ENCODE assay signal across 11 cellular contexts in genomic region chr2:218256612-218257350, GRCh38. TPM values are rescaled to one million over a fixed set of nuclear protein-coding genes. Genes with fewer than 3 reads are reported as not detected.
A peak's percentile ranks its signal among the peaks of the same experiment; 100 is the strongest.
DNase-seq lines count a peak whose midpoint lies in the region; ATAC-seq and TF ChIP-seq lines count a peak whose summit lies in the region.
"Had no signal": no experiment of that assay in that cellular context is flagged by ENCODE, and none has a peak within 500 bp of the region (broad histone marks: within the 10 kb centered on the region; RNA-seq: fewer than 3 reads in every experiment).

No MANE protein-coding gene starts in this region.

- H3K4me1 Mint-ChIP-seq in CD8-positive, alpha-beta T cell (ENCODE audit: low read depth), result peaks cover 26% of the 10 kb centered on the region
- peaks cover 31% of the 10 kb centered on the region for H3K4me1 Mint-ChIP-seq in activated CD8-positive, alpha-beta T cell treated with anti-CD3 and anti-CD28 coated beads for 36 hours (ENCODE audit: low read depth)
- H3K4me1 Mint-ChIP-seq in naive thymus-derived CD8-positive, alpha-beta T cell, result peaks cover 13 to 35% (median 25%) of the 10 kb centered on the region in 4 donors

- intact Hi-C loops in CD8-positive, alpha-beta T cell (cut with DNase I, micrococcal nuclease), result loop anchor here (1.0 to 5.0 kb wide), 2 partner anchors 34 to 70 kb away; no protein-coding TSS in a partner anchor
- intact Hi-C loops in activated CD8-positive, alpha-beta T cell treated with anti-CD3 and anti-CD28 coated beads for 36 hours (cut with micrococcal nuclease), result loop anchor here (5.0 kb wide), 2 partner anchors 34 to 69 kb away; no protein-coding TSS in a partner anchor

- H3K4me3 ChIP-seq in CD8-positive, alpha-beta T cell (ENCODE audit: low read depth, low read length), result no peak overlapping the region
- H3K4me3 ChIP-seq: cardiac muscle cell, SJCRH30 had no signal

- no peak overlapping the region for H3K4me3 Mint-ChIP-seq in CD8-positive, alpha-beta T cell
- no peak overlapping the region for H3K4me3 Mint-ChIP-seq in activated CD8-positive, alpha-beta T cell treated with anti-CD3 and anti-CD28 coated beads for 36 hours
- peak overlapping the region in 1 of 10 donors; percentile 67 for H3K4me3 Mint-ChIP-seq in naive thymus-derived CD8-positive, alpha-beta T cell
- H3K4me3 Mint-ChIP-seq: neural crest cell had no signal

- POLR2A ChIA-PET in CD8-positive, alpha-beta T cell (lab: Charles Lee), result interaction anchor here (0.6 to 1.0 kb wide), 2 partner anchors 12 to 28 kb away, joined by 3 read pairs; no protein-coding TSS in a partner anchor
- POLR2A ChIA-PET in activated CD8-positive, alpha-beta T cell treated with anti-CD3 and anti-CD28 coated beads for 36 hours (lab: Charles Lee), result interaction anchor here (0.8 to 1.9 kb wide), 9 partner anchors 9 to 89 kb away, joined by 3 to 6 read pairs (median 4); partner anchors contain the start of genes AAMP and PNKD
- POLR2A ChIA-PET in naive thymus-derived CD8-positive, alpha-beta T cell (lab: Charles Lee), result interaction anchor here (0.6 to 2.8 kb wide), 4 partner anchors 10 to 49 kb away, joined by 3 to 9 read pairs (median 4); partner anchors contain the start of gene ARPC2

- H3K27me3 Mint-ChIP-seq in CD8-positive, alpha-beta T cell (ENCODE audit: low read depth), result no peaks in the 10 kb centered on the region
- no peaks in the 10 kb centered on the region for H3K27me3 Mint-ChIP-seq in activated CD8-positive, alpha-beta T cell treated with anti-CD3 and anti-CD28 coated beads for 36 hours
- no peaks in the 10 kb centered on the region for H3K27me3 Mint-ChIP-seq in naive thymus-derived CD8-positive, alpha-beta T cell

- peaks cover 9% of the 10 kb centered on the region for H3K4me1 ChIP-seq in CD8-positive, alpha-beta T cell (ENCODE audit: insufficient read depth, low read length)

- CTCF ChIA-PET in CD8-positive, alpha-beta T cell (lab: Charles Lee), result interaction anchor here (0.7 to 3.3 kb wide), 20 partner anchors 9 to 94 kb away, joined by 3 to 16 read pairs (median 4); partner anchors contain the start of genes AAMP, CXCR1 and PNKD
- CTCF ChIA-PET in activated CD8-positive, alpha-beta T cell treated with anti-CD3 and anti-CD28 coated beads for 36 hours (lab: Charles Lee), result interaction anchor here (0.6 to 4.7 kb wide), 29 partner anchors 9 to 391 kb away, joined by 3 to 41 read pairs (median 4); partner anchors contain the start of genes AAMP, ARPC2 and PNKD

- no peaks in the 10 kb centered on the region for H3K9me3 ChIP-seq in CD8-positive, alpha-beta T cell (ENCODE audit: low read length)
- H3K9me3 ChIP-seq: SJCRH30 had no signal

- H3K36me3 ChIP-seq in CD8-positive, alpha-beta T cell (ENCODE audit: insufficient read depth, low read length), result peaks cover 40% of the 10 kb centered on the region

- no peak for TF ChIP-seq CTCF in CD8-positive, alpha-beta T cell (IDR thresholded peaks at IDR 0.05)
- no peak for TF ChIP-seq CTCF in activated CD8-positive, alpha-beta T cell treated with anti-CD3 and anti-CD28 coated beads for 36 hours (IDR thresholded peaks at IDR 0.05)
- TF ChIP-seq CTCF in GM20000 (IDR thresholded peaks at IDR 0.05; ENCODE audit: extremely low read depth, missing control alignments), result no peak

- ATAC-seq in CD8-positive, alpha-beta T cell, result no peak
- ATAC-seq in GM19395 (IDR thresholded peaks at IDR 0.05; ENCODE audit: unreplicated experiment) (peak; percentile 1), HG03159 (IDR thresholded peaks at IDR 0.05; ENCODE audit: unreplicated experiment) (no peak)
- no peak for ATAC-seq in activated CD8-positive, alpha-beta T cell treated with anti-CD3 and anti-CD28 coated beads for 36 hours
- ATAC-seq in naive thymus-derived CD8-positive, alpha-beta T cell, result peak; percentile 5 to 7

- no peak for DNase-seq in CD8-positive, alpha-beta T cell
- no peak for DNase-seq in activated CD8-positive, alpha-beta T cell treated with anti-CD3 and anti-CD28 coated beads for 36 hours
- DNase-seq in naive thymus-derived CD8-positive, alpha-beta T cell, result no peak
- DNase-seq in GM20000 (ENCODE audit: low spot score) (no peak), dermis blood vessel endothelial cell (no peak)
- DNase-seq in stimulated activated CD4-positive, alpha-beta T cell treated with anti-CD3 and anti-CD28 coated beads, Interleukin-15, amount 100 ng/mL, for 24 hours, result no peak

- H3K9me3 Mint-ChIP-seq in CD8-positive, alpha-beta T cell, result no peaks in the 10 kb centered on the region
- no peaks in the 10 kb centered on the region for H3K9me3 Mint-ChIP-seq in activated CD8-positive, alpha-beta T cell treated with anti-CD3 and anti-CD28 coated beads for 36 hours
- no peaks in the 10 kb centered on the region for H3K9me3 Mint-ChIP-seq in naive thymus-derived CD8-positive, alpha-beta T cell
- H3K9me3 Mint-ChIP-seq: neural crest cell had no signal

- no peaks in the 10 kb centered on the region for H3K27me3 ChIP-seq in CD8-positive, alpha-beta T cell (ENCODE audit: insufficient read depth, low read length)
- H3K27me3 ChIP-seq: cardiac muscle cell, SJCRH30 had no signal

- peak overlapping the region; percentile 80 for H3K27ac Mint-ChIP-seq in CD8-positive, alpha-beta T cell
- peak overlapping the region; percentile 87 for H3K27ac Mint-ChIP-seq in activated CD8-positive, alpha-beta T cell treated with anti-CD3 and anti-CD28 coated beads for 36 hours
- H3K27ac Mint-ChIP-seq in naive thymus-derived CD8-positive, alpha-beta T cell, result peak overlapping the region; percentile 14 to 95 (median 92)

- H3K36me3 Mint-ChIP-seq in CD8-positive, alpha-beta T cell, result peaks cover 51% of the 10 kb centered on the region
- H3K36me3 Mint-ChIP-seq in activated CD8-positive, alpha-beta T cell treated with anti-CD3 and anti-CD28 coated beads for 36 hours (ENCODE audit: low read depth), result peaks cover 32% of the 10 kb centered on the region
- peaks cover 0 to 50% (median 4%) of the 10 kb centered on the region in 3 donors for H3K36me3 Mint-ChIP-seq in naive thymus-derived CD8-positive, alpha-beta T cell

- H3K27ac ChIP-seq in CD8-positive, alpha-beta T cell (ENCODE audit: low read depth, low read length), result no peak overlapping the region
- H3K27ac ChIP-seq: cardiac muscle cell, SJCRH30 had no signal

RNA-seq across cellular contexts. Expression of gene GPBAR1, which starts 4.0 kb away (rescaled TPM):
- 1 to 10 TPM; 2.2 to 2.5 TPM for total RNA-seq in CD8-positive, alpha-beta T cell
- under 1 TPM; 0.16 to 0.45 TPM for total RNA-seq in activated CD8-positive, alpha-beta T cell treated with anti-CD3 and anti-CD28 coated beads for 36 hours
- 1 to 10 TPM; 1.1 to 1.4 TPM for total RNA-seq in naive thymus-derived CD8-positive, alpha-beta T cell
- polyA plus RNA-seq in naive thymus-derived CD8-positive, alpha-beta T cell, result under 1 TPM; 0.14 to 0.41 (median 0.28) TPM
- not detected in 2 replicates for total RNA-seq in dermis blood vessel endothelial cell

RNA-seq across cellular contexts. Expression of gene AAMP, which starts 13.2 kb away (rescaled TPM):
- total RNA-seq in CD8-positive, alpha-beta T cell, result 10 to 100 TPM; 44.7 to 50.4 TPM
- 10 to 100 TPM; 75.8 to 82.8 TPM for total RNA-seq in activated CD8-positive, alpha-beta T cell treated with anti-CD3 and anti-CD28 coated beads for 36 hours
- 10 to 100 TPM; 57.0 to 61.6 TPM for total RNA-seq in naive thymus-derived CD8-positive, alpha-beta T cell
- 10 to 100 TPM; 77.0 to 93.6 (median 89.7) TPM for polyA plus RNA-seq in naive thymus-derived CD8-positive, alpha-beta T cell
- 162 and 185 TPM in 2 replicates for total RNA-seq in dermis blood vessel endothelial cell

RNA-seq across cellular contexts. Expression of gene PNKD, which starts 13.5 kb away (rescaled TPM):
- 1 to 10 TPM; 7.1 to 7.2 TPM for total RNA-seq in CD8-positive, alpha-beta T cell
- 10 to 100 TPM; 19.8 to 24.4 TPM for total RNA-seq in activated CD8-positive, alpha-beta T cell treated with anti-CD3 and anti-CD28 coated beads for 36 hours
- total RNA-seq in naive thymus-derived CD8-positive, alpha-beta T cell, result 10 to 100 TPM; 33.6 to 40.5 TPM
- 100 to 1,000 TPM; 108 to 119 (median 109) TPM for polyA plus RNA-seq in naive thymus-derived CD8-positive, alpha-beta T cell
- total RNA-seq in dermis blood vessel endothelial cell, result 26.5 and 50.2 TPM in 2 replicates

RNA-seq across cellular contexts. Expression of gene TMBIM1, which starts 35.5 kb away (rescaled TPM):
- total RNA-seq in CD8-positive, alpha-beta T cell, result 10 to 100 TPM; 80.8 to 86.7 TPM
- total RNA-seq in activated CD8-positive, alpha-beta T cell treated with anti-CD3 and anti-CD28 coated beads for 36 hours, result 10 to 100 TPM; 53.5 to 57.9 TPM
- 100 to 1,000 TPM in 1 of 2 experiments, 10 to 100 TPM in 1; 95.1 to 100 TPM for total RNA-seq in naive thymus-derived CD8-positive, alpha-beta T cell
- 100 to 1,000 TPM in 1 of 3 donors, 10 to 100 TPM in 2; 75.8 to 114 (median 80.3) TPM for polyA plus RNA-seq in naive thymus-derived CD8-positive, alpha-beta T cell
- 134 and 157 TPM in 2 replicates for total RNA-seq in dermis blood vessel endothelial cell

RNA-seq across cellular contexts. Expression of gene ARPC2, which starts 39.8 kb away (rescaled TPM):
- 100 to 1,000 TPM; 521 to 547 TPM for total RNA-seq in CD8-positive, alpha-beta T cell
- total RNA-seq in activated CD8-positive, alpha-beta T cell treated with anti-CD3 and anti-CD28 coated beads for 36 hours, result 100 to 1,000 TPM; 636 to 644 TPM
- 100 to 1,000 TPM; 425 to 448 TPM for total RNA-seq in naive thymus-derived CD8-positive, alpha-beta T cell
- polyA plus RNA-seq in naive thymus-derived CD8-positive, alpha-beta T cell, result 100 to 1,000 TPM; 690 to 865 (median 728) TPM
- 278 and 352 TPM in 2 replicates for total RNA-seq in dermis blood vessel endothelial cell

Comparison
In these comparisons a context has a peak if more than half of its experiments do, and no peak if none do; other contexts are left out.
1. ATAC-seq: peak in GM19395 (single experiment) and naive thymus-derived CD8-positive, alpha-beta T cell (2 of 2); none in CD8-positive, alpha-beta T cell (single experiment), activated CD8-positive, alpha-beta T cell treated with anti-CD3 and anti-CD28 coated beads for 36 hours (single experiment) and HG03159 (single experiment).
2. Peak in every context shown above with its lines, with median percentiles within 50 percentile points of each other: H3K27ac Mint-ChIP-seq.